Comparison of ENCODE assay signal across 9 cellular contexts in genomic region chr1:243264718-243265117, GRCh38. TPM values are rescaled to one million over a fixed set of nuclear protein-coding genes. Genes with fewer than 3 reads are reported as not detected.
DNase-seq lines count a peak whose midpoint lies in the region; ATAC-seq and TF ChIP-seq lines count a peak whose summit lies in the region.
"Had no signal": no experiment of that assay in that cellular context is flagged by ENCODE, and none has a peak within 500 bp of the region (broad histone marks: within the 10 kb centered on the region; RNA-seq: fewer than 3 reads in every experiment).

No MANE protein-coding gene starts in this region.

- in situ Hi-C loops in GM23248 (cut with MboI), result no loop called here
- in situ Hi-C loops in Panc1 (cut with HindIII; ENCODE audit: low pct_unique_long_range_greater_than_20kb, low sequenced_read_pairs), result no loop called here

- TF ChIP-seq CTCF in Panc1 (IDR thresholded peaks at IDR 0.05), result no peak
- no peak for TF ChIP-seq CTCF in fibroblast of pulmonary artery (IDR thresholded peaks at IDR 0.05; ENCODE audit: low read length, missing control alignments)

- H2AFZ ChIP-seq in GM23248, result no peak overlapping the region

- CTCF ChIA-PET in Panc1 (lab: Charles Lee), result no interaction called here

- no peak overlapping the region for H3K4me3 Mint-ChIP-seq in effector memory CD8-positive, alpha-beta T cell
- H3K4me3 Mint-ChIP-seq: activated T-helper 17 cell treated with anti-CD3 and anti-CD28 coated beads, Interleukin-2, amount 50 U/mL, for 72 hours had no signal

- H3K79me2 ChIP-seq in GM23248 (ENCODE audit: insufficient read depth), result peaks cover 82% of the 10 kb centered on the region

- no peaks in the 10 kb centered on the region for H3K9me3 ChIP-seq in GM23248 (ENCODE audit: low read depth)
- no peaks in the 10 kb centered on the region for H3K9me3 ChIP-seq in Panc1 (ENCODE audit: control insufficient read depth, insufficient read depth, low read depth, low read length)

- no peaks in the 10 kb centered on the region for H3K9me2 ChIP-seq in GM23248 (ENCODE audit: insufficient read depth)

- POLR2A ChIA-PET in Panc1 (lab: Charles Lee), result no interaction called here

- peaks cover 63% of the 10 kb centered on the region for H3F3A ChIP-seq in GM23248 (ENCODE audit: insufficient read depth)

- H3K4me3 ChIP-seq in GM23248 (0 out of 2 replicates have a peak overlapping the region, but pooled peaks have one; percentile 14), Panc1 (ENCODE audit: low read depth in 2 of 2, low read length in 2 of 2) (no peak overlapping the region), fibroblast of pulmonary artery (replicated peaks; ENCODE audit: low read depth, low read length) (no peak overlapping the region), skin epidermis (no peak overlapping the region)

- H3K27me3 ChIP-seq in GM23248 (replicated peaks; ENCODE audit: insufficient read depth), result no peaks in the 10 kb centered on the region
- no peaks in the 10 kb centered on the region for H3K27me3 ChIP-seq in Panc1 (ENCODE audit: control insufficient read depth, insufficient read depth, low read length)

- H3K4me1 ChIP-seq in GM23248 (ENCODE audit: insufficient read depth), result peaks cover 61% of the 10 kb centered on the region
- H3K4me1 ChIP-seq in Panc1 (ENCODE audit: control insufficient read depth, insufficient read depth, low read length), result peaks cover 29% of the 10 kb centered on the region

- peak overlapping the region; percentile 55 for H3K9ac ChIP-seq in GM23248

- no peaks in the 10 kb centered on the region for H3K36me3 ChIP-seq in GM23248 (ENCODE audit: low read depth)
- H3K36me3 ChIP-seq in Panc1 (ENCODE audit: control insufficient read depth, insufficient read depth, low read length), result no peaks in the 10 kb centered on the region

- no peak overlapping the region for H3K27ac Mint-ChIP-seq in effector memory CD8-positive, alpha-beta T cell
- H3K27ac Mint-ChIP-seq: activated T-helper 17 cell treated with anti-CD3 and anti-CD28 coated beads, Interleukin-2, amount 50 U/mL, for 72 hours had no signal

- no peaks in the 10 kb centered on the region for H3K27me3 Mint-ChIP-seq in effector memory CD8-positive, alpha-beta T cell
- H3K27me3 Mint-ChIP-seq: activated T-helper 17 cell treated with anti-CD3 and anti-CD28 coated beads, Interleukin-2, amount 50 U/mL, for 72 hours had no signal

- no peaks in the 10 kb centered on the region for H3K9me3 Mint-ChIP-seq in effector memory CD8-positive, alpha-beta T cell
- H3K9me3 Mint-ChIP-seq: activated T-helper 17 cell treated with anti-CD3 and anti-CD28 coated beads, Interleukin-2, amount 50 U/mL, for 72 hours had no signal

- no TSS peak for BruUV-seq in Panc1 (replicated peaks; lab: Mats Ljungman, UMichigan)

- H4K20me1 ChIP-seq in GM23248 (ENCODE audit: insufficient read depth), result no peaks in the 10 kb centered on the region

- DNase-seq in GM23248 (peak; percentile 81), Panc1 (ENCODE audit: low read depth, low spot score) (no peak), fibroblast of pulmonary artery (ENCODE audit: low read depth) (peak; percentile 88), NCI-H748 (lab: John Stamatoyannopoulos, UW; ENCODE audit: unreplicated experiment) (no peak), RPMI8226 (no peak)
- DNase-seq in effector memory CD8-positive, alpha-beta T cell, result no peak

- peaks cover 8 to 9% of the 10 kb centered on the region in 2 donors for H3K4me1 Mint-ChIP-seq in effector memory CD8-positive, alpha-beta T cell (ENCODE audit: low read depth in 2 of 2)
- H3K4me1 Mint-ChIP-seq: activated T-helper 17 cell treated with anti-CD3 and anti-CD28 coated beads, Interleukin-2, amount 50 U/mL, for 72 hours had no signal

- WGBS in GM23248 (ENCODE audit: low coverage in 1 of 2, low lambda C conversion rate in 2 of 2, missing lambda C conversion rate in 2 of 2), 2 experiments, result 0 to 3% methylated on average over 2 of the region's 2 CpGs

- H3K4me2 ChIP-seq in GM23248 (ENCODE audit: unreplicated experiment), result peak overlapping the region; percentile 73

- intact Hi-C loops in Panc1 (cut with micrococcal nuclease; ENCODE audit: unreplicated experiment), result no loop called here

- H3K36me3 Mint-ChIP-seq in effector memory CD8-positive, alpha-beta T cell (ENCODE audit: insufficient read depth), result peaks cover 3% of the 10 kb centered on the region

- H3K27ac ChIP-seq in GM23248 (peak overlapping the region; percentile 89), Panc1 (ENCODE audit: low read length) (peak overlapping the region; percentile 34; the same call in 1 of the 2 replicates), skin epidermis (peak overlapping the region in 11 of 21 experiments; percentile 1 to 67 (median 47))

- ATAC-seq in Panc1 (no peak), GM21526 (IDR thresholded peaks at IDR 0.05; ENCODE audit: low FRiP score, unreplicated experiment) (no peak)
- ATAC-seq in effector memory CD8-positive, alpha-beta T cell (replicated peaks), result no peak
- ATAC-seq: activated T-helper 17 cell treated with anti-CD3 and anti-CD28 coated beads, Interleukin-2, amount 50 U/mL, for 72 hours had no signal

RNA-seq across cellular contexts. Expression of gene SDCCAG8, which starts 8.9 kb away (rescaled TPM):
- total RNA-seq in GM23248 (2014; rRNA removed; shearing (Covaris generic)), result 29.4 and 69.4 TPM in 2 replicates
- polyA plus RNA-seq in GM23248 (2016; fragmentation: Nextera tagmentation; extraction: Ambion mirVana), result 41.9 and 45.3 TPM in 2 replicates
- total RNA-seq in Panc1 (2021; ENCODE audit: unreplicated experiment), result 14.0 TPM
- polyA plus RNA-seq in Panc1 (2012; ENCODE audit: insufficient read length), result 6.1 TPM

RNA-seq across cellular contexts. Expression of gene CEP170, which starts 9.6 kb away (rescaled TPM):
- total RNA-seq in GM23248 (2014; rRNA removed; shearing (Covaris generic)), result 81.0 and 89.8 TPM in 2 replicates
- polyA plus RNA-seq in GM23248 (2016; fragmentation: Nextera tagmentation; extraction: Ambion mirVana), result 55.4 and 56.7 TPM in 2 replicates
- 89.3 TPM for total RNA-seq in Panc1 (2021; ENCODE audit: unreplicated experiment)
- polyA plus RNA-seq in Panc1 (2012; ENCODE audit: insufficient read length), result 57.9 TPM

Comparison
In these comparisons a context has a peak if more than half of its experiments do, and no peak if none do; other contexts are left out.
1. DNase-seq: peak in GM23248 (single experiment) and fibroblast of pulmonary artery (single experiment); none in Panc1 (single experiment), NCI-H748 (single experiment), effector memory CD8-positive, alpha-beta T cell (0 of 3) and RPMI8226 (single experiment).
2. H3K27ac ChIP-seq: peak in every context shown above with its lines; median percentile 89 in GM23248; 47 in skin epidermis; 34 in Panc1.